In genomic region chr14:20848955-20849570, GRCh38 we compare ENCODE assay signal across 16 cellular contexts. TPM values are rescaled to one million over a fixed set of nuclear protein-coding genes. Genes with fewer than 3 reads are reported as not detected.
DNase-seq lines count a peak whose midpoint lies in the region; ATAC-seq, FAIRE-seq and TF ChIP-seq lines count a peak whose summit lies in the region.
"Had no signal": no experiment of that assay in that cellular context is flagged by ENCODE, and none has a peak within 500 bp of the region (broad histone marks: within the 10 kb centered on the region; RNA-seq: fewer than 3 reads in every experiment).

No MANE protein-coding gene starts in this region.

- peak overlapping the region in 1 of 2 donors; percentile 68 for H3K4me3 Mint-ChIP-seq in CD14-positive monocyte
- H3K4me3 Mint-ChIP-seq: activated naive CD4-positive, alpha-beta T cell treated with anti-CD3 and anti-CD28 coated beads, Interleukin-2, amount 50 U/mL, for 24 hours; memory B cell had no signal

- H3K9me3 ChIP-seq in RWPE2 (ENCODE audit: severe bottlenecking) (no peaks in the 10 kb centered on the region), osteoblast (ENCODE audit: low read depth, low read length) (no peaks in the 10 kb centered on the region)
- H3K9me3 ChIP-seq: esophagus muscularis mucosa, vagina had no signal

- peak overlapping the region; percentile 51 for H2AFZ ChIP-seq in osteoblast (ENCODE audit: low read length)

- H3K27me3 Mint-ChIP-seq in CD14-positive monocyte (ENCODE audit: low read depth in 3 of 3): peaks cover 0 to 3% (median 0%) of the 10 kb centered on the region in 3 donors

- peak overlapping the region; percentile 49 for H3K4me2 ChIP-seq in osteoblast (ENCODE audit: insufficient read depth, low read length)

- H3K4me1 ChIP-seq in RWPE2 (ENCODE audit: insufficient read depth, poor library complexity, severe bottlenecking): no peaks in the 10 kb centered on the region
- H3K4me1 ChIP-seq in osteoblast (ENCODE audit: insufficient read depth, low read length): peaks cover 10% of the 10 kb centered on the region
- H3K4me1 ChIP-seq: esophagus muscularis mucosa, vagina had no signal

- H3K36me3 Mint-ChIP-seq in CD14-positive monocyte: no peaks in the 10 kb centered on the region
- H3K36me3 Mint-ChIP-seq: activated naive CD4-positive, alpha-beta T cell treated with anti-CD3 and anti-CD28 coated beads, Interleukin-2, amount 50 U/mL, for 24 hours; memory B cell had no signal

- intact Hi-C loops in CD14-positive monocyte (cut with micrococcal nuclease): loop anchor here in 1 of 2 donors (10.0 kb wide), 1 partner anchor 64 kb away; the partner anchor contains the start of gene RNASE6

- peak overlapping the region; percentile 73 to 89 (median 84) for H3K27ac Mint-ChIP-seq in CD14-positive monocyte
- H3K27ac Mint-ChIP-seq: activated naive CD4-positive, alpha-beta T cell treated with anti-CD3 and anti-CD28 coated beads, Interleukin-2, amount 50 U/mL, for 24 hours; memory B cell had no signal

- ATAC-seq in RWPE2 (ENCODE audit: low read depth) (peak; percentile 24; the same call in 1 of the 3 replicates), HG03159 (IDR thresholded peaks at IDR 0.05; ENCODE audit: unreplicated experiment) (no peak), HG02642 (IDR thresholded peaks at IDR 0.05; ENCODE audit: poor library complexity, unreplicated experiment) (no peak), HG03342 (IDR thresholded peaks at IDR 0.05; ENCODE audit: unreplicated experiment) (no peak)

- peaks cover 29% of the 10 kb centered on the region for H3K4me1 Mint-ChIP-seq in CD14-positive monocyte
- H3K4me1 Mint-ChIP-seq: activated naive CD4-positive, alpha-beta T cell treated with anti-CD3 and anti-CD28 coated beads, Interleukin-2, amount 50 U/mL, for 24 hours had no signal

- no peaks in the 10 kb centered on the region for H3K36me3 ChIP-seq in RWPE2 (ENCODE audit: low read depth)
- H3K36me3 ChIP-seq in osteoblast (ENCODE audit: insufficient read depth, low read length): no peaks in the 10 kb centered on the region
- H3K36me3 ChIP-seq: esophagus muscularis mucosa, vagina, WERI-Rb-1 had no signal

- TF ChIP-seq POLR2A in GM12891 (IDR thresholded peaks at IDR 0.05; ENCODE audit: low read depth, low read length): no peak

- H3K9me3 Mint-ChIP-seq in CD14-positive monocyte: peaks cover 0 to 6% (median 0%) of the 10 kb centered on the region in 7 donors
- H3K9me3 Mint-ChIP-seq: activated naive CD4-positive, alpha-beta T cell treated with anti-CD3 and anti-CD28 coated beads, Interleukin-2, amount 50 U/mL, for 24 hours; memory B cell had no signal

- FAIRE-seq in GM12891 (lab: Jason Lieb, UNC): no peak

- no peaks in the 10 kb centered on the region for H4K20me1 ChIP-seq in osteoblast (ENCODE audit: insufficient read depth, low read length)

- DNase-seq in CD14-positive monocyte (ENCODE audit: low spot score) (no peak), RWPE2 (ENCODE audit: low spot score) (no peak), foreskin melanocyte (peak; percentile 79), osteoblast (ENCODE audit: insufficient read length, low spot score, missing footprints) (no peak), GM12891 (ENCODE audit: insufficient read length, low spot score) (no peak)
- DNase-seq: central memory CD4-positive, alpha-beta T cell; NCI-H2029 treated with DMSO at 0.1 percent for 48 hours; WERI-Rb-1 had no signal

- no peak for TF ChIP-seq CTCF in CD14-positive monocyte (IDR thresholded peaks at IDR 0.05)
- no peak for TF ChIP-seq CTCF in RWPE2 (IDR thresholded peaks at IDR 0.05; ENCODE audit: poor library complexity, severe bottlenecking)
- no peak for TF ChIP-seq CTCF in osteoblast (IDR thresholded peaks at IDR 0.05; ENCODE audit: extremely low read depth, low read depth, low read length)

- no peaks in the 10 kb centered on the region for H3K79me2 ChIP-seq in osteoblast (ENCODE audit: insufficient read depth, low read length)

- no peak overlapping the region for H3K4me3 ChIP-seq in RWPE2 (ENCODE audit: severe bottlenecking)
- H3K4me3 ChIP-seq in osteoblast (ENCODE audit: insufficient read depth, low read length): no peak overlapping the region
- H3K4me3 ChIP-seq: esophagus muscularis mucosa, SK-N-MC, vagina had no signal

- H3K27me3 ChIP-seq in RWPE2 (ENCODE audit: insufficient read depth, poor library complexity, severe bottlenecking) (peaks cover 10% of the 10 kb centered on the region), osteoblast (ENCODE audit: insufficient read depth, low read length) (peaks cover 9% of the 10 kb centered on the region)
- H3K27me3 ChIP-seq: vagina had no signal

- H3K27ac ChIP-seq in RWPE2 (ENCODE audit: poor library complexity, severe bottlenecking) (no peak overlapping the region), osteoblast (ENCODE audit: low read depth, low read length) (no peak overlapping the region)
- H3K27ac ChIP-seq: SK-N-MC, vagina, WERI-Rb-1 had no signal

TF ChIP-seq in GM12891, 5 proteins besides CTCF, POLR2A, EP300 and RAD21:
- no peak for TF ChIP-seq SPI1 (IDR thresholded peaks at IDR 0.05; ENCODE audit: low read depth, low read length)

RNA-seq across cellular contexts. Expression of gene RNASE3, which starts 42.1 kb away (rescaled TPM):
- polyA plus RNA-seq in CD14-positive monocyte: 10 to 100 TPM in 1 of 2 donors, 1 to 10 TPM in 1; 8.4 to 13.8 TPM
- total RNA-seq in osteoblast: not detected in 2 replicates
- polyA plus RNA-seq in GM12891 (2012; ENCODE audit: low read depth, missing spikeins): not detected
- total RNA-seq: vagina had no signal

RNA-seq across cellular contexts. Expression of gene RNASE1, which starts 46.4 kb away (rescaled TPM):
- polyA plus RNA-seq in CD14-positive monocyte: 100 to 1,000 TPM in 1 of 2 donors, 10 to 100 TPM in 1; 11.3 to 191 TPM
- 1.1 TPM in 1 of 2 replicates, not detected in the other for total RNA-seq in osteoblast
- polyA plus RNA-seq in GM12891 (2012; ENCODE audit: low read depth, missing spikeins): 0.10 TPM
